Comparison of ENCODE assay signal across 9 cellular contexts in the genomic region with DNA sequence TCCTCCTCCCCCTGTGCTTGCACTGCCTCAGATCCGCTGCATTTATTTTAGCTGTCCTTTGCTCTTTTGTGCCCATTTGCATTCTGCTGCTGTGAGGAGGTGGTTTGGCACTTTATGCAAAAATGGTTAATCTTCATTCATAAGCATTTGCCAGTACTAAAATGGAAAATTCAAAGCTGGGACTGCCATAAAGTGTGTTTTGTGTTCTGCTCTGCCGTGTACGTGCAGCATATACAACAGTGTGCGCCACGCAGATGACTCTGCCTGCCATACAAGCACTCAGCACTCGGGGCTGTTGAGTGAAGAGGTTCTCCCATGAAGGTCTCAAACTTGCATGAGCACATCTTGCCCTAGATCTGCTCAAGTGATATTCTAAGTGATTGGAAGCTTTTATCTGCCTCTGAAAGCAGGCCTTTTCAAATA.
DNase-seq lines count a peak whose midpoint lies in the region; ATAC-seq and TF ChIP-seq lines count a peak whose summit lies in the region.
"Had no signal": no experiment of that assay in that cellular context is flagged by ENCODE, and none has a peak within 500 bp of the region (broad histone marks: within the 10 kb centered on the region; RNA-seq: fewer than 3 reads in every experiment).

No MANE protein-coding gene starts in this region.

- H3K4me3 Mint-ChIP-seq in chondrocyte (ENCODE audit: unreplicated experiment) (no peak overlapping the region), nephron (no peak overlapping the region)

- no peak for ATAC-seq in HG02678 (IDR thresholded peaks at IDR 0.05; ENCODE audit: unreplicated experiment)
- no peak for ATAC-seq in GM19452 (IDR thresholded peaks at IDR 0.05; ENCODE audit: unreplicated experiment)

- H3K9me3 Mint-ChIP-seq in chondrocyte (ENCODE audit: low read depth) (no peaks in the 10 kb centered on the region), nephron (no peaks in the 10 kb centered on the region)

- H3K27ac Mint-ChIP-seq in chondrocyte (ENCODE audit: unreplicated experiment) (peak overlapping the region; percentile 89), nephron (peak overlapping the region; percentile 80 to 91 (median 89))

- H3K27me3 Mint-ChIP-seq in chondrocyte (ENCODE audit: low read depth) (no peaks in the 10 kb centered on the region), nephron (ENCODE audit: low read depth) (no peaks in the 10 kb centered on the region)

- H3K4me1 Mint-ChIP-seq in chondrocyte (ENCODE audit: low read depth), result peaks cover 72% of the 10 kb centered on the region
- H3K4me1 Mint-ChIP-seq in nephron, result peaks cover 76% of the 10 kb centered on the region

- H3K36me3 Mint-ChIP-seq in chondrocyte (ENCODE audit: low read depth) (no peaks in the 10 kb centered on the region), nephron (ENCODE audit: low read depth) (peaks cover 2% of the 10 kb centered on the region)

- peak; percentile 20 for DNase-seq in ELF-1 (ENCODE audit: low read depth, low spot score)
- DNase-seq in NCI-H187 treated with DMSO at 0.1 percent for 48 hours (lab: John Stamatoyannopoulos, UW), result peak; percentile 29
- DNase-seq in chondrocyte (ENCODE audit: low spot score), result no peak
- DNase-seq in NCI-H128 (lab: John Stamatoyannopoulos, UW; ENCODE audit: unreplicated experiment), result no peak
- DNase-seq in kidney tubule cell (ENCODE audit: low spot score), result no peak
- DNase-seq: activated gamma-delta T cell treated with Interleukin-2 at 50 U/mL for 16 hours had no signal

- TF ChIP-seq CTCF in chondrocyte (IDR thresholded peaks at IDR 0.05), result no peak
- no peak for TF ChIP-seq CTCF in nephron (IDR thresholded peaks at IDR 0.05; ENCODE audit: unreplicated experiment in 3 of 3)

Comparison
In these comparisons a context has a peak if more than half of its experiments do, and no peak if none do; other contexts are left out.
1. DNase-seq: peak in ELF-1 (single experiment) and NCI-H187 treated with DMSO at 0.1 percent for 48 hours (single experiment); none in chondrocyte (single experiment), NCI-H128 (single experiment) and kidney tubule cell (single experiment).